In the genomic region with DNA sequence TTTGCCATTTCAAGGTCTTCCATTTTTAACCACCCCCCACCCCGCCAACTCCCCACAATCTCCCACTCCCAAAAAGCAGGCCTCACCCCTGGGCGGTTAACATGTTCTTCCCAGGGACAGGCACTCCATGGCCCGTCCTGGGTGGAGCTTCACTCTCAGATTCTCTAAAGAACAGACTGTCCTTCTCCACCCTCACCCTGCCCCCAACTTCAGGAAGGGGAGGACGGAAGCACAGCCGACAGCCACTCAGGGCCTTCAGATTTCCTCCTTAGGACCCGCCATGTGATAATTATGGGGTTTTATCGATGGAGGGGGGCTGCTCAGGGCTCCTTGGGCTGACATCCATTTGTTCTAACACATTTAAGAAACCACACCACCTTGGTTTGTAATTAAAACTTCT, we compare ENCODE assay signal across 13 cellular contexts.
DNase-seq lines count a peak whose midpoint lies in the region; ATAC-seq, FAIRE-seq and TF ChIP-seq lines count a peak whose summit lies in the region.
"Had no signal": no experiment of that assay in that cellular context is flagged by ENCODE, and none has a peak within 500 bp of the region (broad histone marks: within the 10 kb centered on the region; RNA-seq: fewer than 3 reads in every experiment).

No MANE protein-coding gene starts in this region.

- H3K4me1 ChIP-seq in liver (ENCODE audit: control insufficient read depth in 4 of 4, insufficient read depth in 4 of 4, low read length in 3 of 4) (peaks cover 10 to 29% (median 12%) of the 10 kb centered on the region in 4 donors), HepG2 (ENCODE audit: insufficient read depth, low read length) (peaks cover 32% of the 10 kb centered on the region), hepatocyte (ENCODE audit: insufficient read depth) (peaks cover 39% of the 10 kb centered on the region), prostate gland (replicated peaks) (peaks cover 55% of the 10 kb centered on the region), SK-N-SH (ENCODE audit: control insufficient read depth in 1 of 2, insufficient read depth in 2 of 2, low read depth in 1 of 2, low read length in 1 of 2) (peaks cover 30 to 34% of the 10 kb centered on the region in 2 experiments; a peak in 3 of 4 replicates)

- no TSS peak for BruUV-seq in HepG2 (replicated peaks; lab: Mats Ljungman, UMichigan)

- H3K4me3 ChIP-seq in liver (ENCODE audit: low read depth in 1 of 3, low read length in 3 of 3): no peak overlapping the region
- H3K4me3 ChIP-seq in HepG2 (replicated peaks in 1 of 3; ENCODE audit: insufficient read depth in 1 of 3, low read depth in 2 of 3, low read length in 3 of 3): no peak overlapping the region
- no peak overlapping the region for H3K4me3 ChIP-seq in hepatocyte
- H3K4me3 ChIP-seq in prostate gland: no peak overlapping the region
- no peak overlapping the region for H3K4me3 ChIP-seq in SK-N-SH (ENCODE audit: low read depth in 2 of 2, low read length in 1 of 2)

- intact Hi-C loops in HepG2 (cut with micrococcal nuclease; ENCODE audit: unreplicated experiment): no loop called here
- intact Hi-C loops in prostate gland (cut with DNase I): loop anchor here (5.0 kb wide), 4 partner anchors 34 to 144 kb away; a partner anchor contains a TSS

- ATAC-seq in HepG2 (no peak), GM21367 (IDR thresholded peaks at IDR 0.05; ENCODE audit: unreplicated experiment) (no peak)

- H3K36me3 ChIP-seq in liver (ENCODE audit: control insufficient read depth in 4 of 4, insufficient read depth in 3 of 4, low read depth in 1 of 4, low read length in 3 of 4) (no peaks in the 10 kb centered on the region), HepG2 (replicated peaks in 1 of 2; ENCODE audit: control insufficient read depth in 1 of 2, insufficient read depth in 2 of 2, low read length in 2 of 2) (peaks cover 0 to 3% of the 10 kb centered on the region in 2 experiments; a peak in 2 of 5 replicates), hepatocyte (replicated peaks; ENCODE audit: insufficient read depth, low read depth) (no peaks in the 10 kb centered on the region), prostate gland (no peaks in the 10 kb centered on the region), SK-N-SH (replicated peaks in 1 of 2; ENCODE audit: control insufficient read depth in 1 of 2, insufficient read depth in 2 of 2, low read length in 1 of 2) (no peaks in the 10 kb centered on the region)

- peaks cover 41% of the 10 kb centered on the region; the same call in 1 of the 2 replicates for H4K20me1 ChIP-seq in HepG2 (ENCODE audit: insufficient read depth, low read length)
- H4K20me1 ChIP-seq in hepatocyte (ENCODE audit: insufficient read depth, poor library complexity, severe bottlenecking): peaks cover 8% of the 10 kb centered on the region
- H4K20me1 ChIP-seq in SK-N-SH (ENCODE audit: insufficient read depth): peaks cover 35% of the 10 kb centered on the region

- in situ Hi-C loops in HepG2 (cut with HindIII; ENCODE audit: extremely low pct_ligation_motif_present, low pct_unique_long_range_greater_than_20kb): no loop called here

- H2AFZ ChIP-seq in HepG2 (ENCODE audit: low read length): no peak overlapping the region
- H2AFZ ChIP-seq in hepatocyte: no peak overlapping the region
- no peak overlapping the region for H2AFZ ChIP-seq in SK-N-SH (ENCODE audit: low read depth)

- FAIRE-seq in HepG2 (lab: Jason Lieb, UNC): no peak

- no peak for DNase-seq in HepG2 (ENCODE audit: low spot score)
- no peak for DNase-seq in hepatocyte (ENCODE audit: low spot score)
- DNase-seq in prostate gland (ENCODE audit: low spot score): peak; percentile 49
- DNase-seq in SK-N-SH: no peak
- DNase-seq in RPMI8226: no peak
- DNase-seq in SHP77 treated with DMSO at 0.1 percent for 48 hours (lab: John Stamatoyannopoulos, UW): no peak
- DNase-seq: ACHN; Kasumi-1; NCI-H2171; SHP77; stimulated activated CD4-positive, alpha-beta T cell treated with anti-CD3 and anti-CD28 coated beads, Interleukin-15, amount 100 ng/mL, for 24 hours had no signal

- H3F3A ChIP-seq in SK-N-SH (replicated peaks; ENCODE audit: insufficient read depth): peaks cover 27% of the 10 kb centered on the region

- H3K79me2 ChIP-seq in HepG2 (ENCODE audit: insufficient read depth, low read length) (peaks cover 86% of the 10 kb centered on the region), hepatocyte (peaks cover 100% of the 10 kb centered on the region), SK-N-SH (ENCODE audit: insufficient read depth) (peaks cover 89% of the 10 kb centered on the region)

- TF ChIP-seq CTCF in liver (IDR thresholded peaks at IDR 0.05; ENCODE audit: low read depth, low read length, missing input control) (no peak), HepG2 (CRISPR knock-in tag; IDR thresholded peaks at IDR 0.05) (no peak), hepatocyte (IDR thresholded peaks at IDR 0.05; ENCODE audit: poor library complexity) (no peak), prostate gland (IDR thresholded peaks at IDR 0.05) (no peak), SK-N-SH (IDR thresholded peaks at IDR 0.05) (no peak)

- H3K27ac ChIP-seq in liver (ENCODE audit: low read depth in 1 of 2, low read length in 2 of 2) (peak overlapping the region in 1 of 2 donors; percentile 1), HepG2 (ENCODE audit: extremely low read length, insufficient read depth, low read length) (no peak overlapping the region), hepatocyte (peak overlapping the region; percentile 72), prostate gland (peak overlapping the region; percentile 88 to 95), SK-N-SH (ENCODE audit: low read depth in 2 of 2, low read length in 1 of 2) (no peak overlapping the region)

- POLR2A ChIA-PET in HepG2 (lab: Yijun Ruan, JAX) (no interaction called here), SK-N-SH (lab: Yijun Ruan, JAX) (no interaction called here)

- WGBS in liver: 67% methylated on average over 7 of the region's 7 CpGs
- WGBS in HepG2 (ENCODE audit: low lambda C conversion rate): 90% methylated on average over 7 of the region's 7 CpGs
- WGBS in hepatocyte (ENCODE audit: low lambda C conversion rate, missing lambda C conversion rate): 75% methylated on average over 7 of the region's 7 CpGs
- WGBS in prostate gland: 54% methylated on average over 7 of the region's 7 CpGs
- WGBS in SK-N-SH (ENCODE audit: low lambda C conversion rate): 98% methylated on average over 7 of the region's 7 CpGs

- H3K4me2 ChIP-seq in HepG2 (ENCODE audit: low read depth, low read length): no peak overlapping the region
- peak overlapping the region; percentile 56 for H3K4me2 ChIP-seq in hepatocyte
- H3K4me2 ChIP-seq in SK-N-SH: no peak overlapping the region

- TF ChIP-seq EP300 in HepG2 (IDR thresholded peaks at IDR 0.05; ENCODE audit: low read depth in 2 of 2, low read length in 2 of 2): no peak
- no peak for TF ChIP-seq EP300 in HepG2 (CRISPR knock-in tag; IDR thresholded peaks at IDR 0.05; ENCODE audit: borderline replicate concordance)
- no peak for TF ChIP-seq EP300 in SK-N-SH (IDR thresholded peaks at IDR 0.05; ENCODE audit: borderline replicate concordance in 1 of 2, low read depth in 1 of 2, low read length in 1 of 2)

- TF ChIP-seq POLR2A in HepG2 (IDR thresholded peaks at IDR 0.05; ENCODE audit: insufficient read depth in 1 of 2, low read depth in 2 of 2, low read length in 2 of 2): no peak
- TF ChIP-seq POLR2A in prostate gland (IDR thresholded peaks at IDR 0.05): no peak

- no peak for TF ChIP-seq RAD21 in liver (IDR thresholded peaks at IDR 0.05)
- no peak for TF ChIP-seq RAD21 in HepG2 (CRISPR knock-in tag; IDR thresholded peaks at IDR 0.05)
- no peak for TF ChIP-seq RAD21 in SK-N-SH (IDR thresholded peaks at IDR 0.05; ENCODE audit: low read length)

- H3K9ac ChIP-seq in liver (ENCODE audit: low read depth in 1 of 2, low read length in 2 of 2) (no peak overlapping the region), HepG2 (ENCODE audit: insufficient read depth, low read depth, low read length) (no peak overlapping the region), SK-N-SH (no peak overlapping the region)

- CTCF ChIA-PET in HepG2 (lab: Yijun Ruan, JAX; ENCODE audit: low intra/inter-chr PET ratio, low total read pairs) (no interaction called here), SK-N-SH (lab: Yijun Ruan, JAX) (interaction anchor here (0.6 kb wide), 1 partner anchor 153 kb away, joined by 3 read pairs; no protein-coding TSS in a partner anchor)

- H3K9me2 ChIP-seq in hepatocyte (replicated peaks; ENCODE audit: insufficient read depth) (no peaks in the 10 kb centered on the region), SK-N-SH (no peaks in the 10 kb centered on the region)

- H3K9me3 ChIP-seq in liver (ENCODE audit: control insufficient read depth in 4 of 4, low read length in 3 of 4) (no peaks in the 10 kb centered on the region), HepG2 (ENCODE audit: low read length) (no peaks in the 10 kb centered on the region), hepatocyte (ENCODE audit: low read depth) (no peaks in the 10 kb centered on the region), prostate gland (no peaks in the 10 kb centered on the region), SK-N-SH (no peaks in the 10 kb centered on the region)

- no peaks in the 10 kb centered on the region for H3K27me3 ChIP-seq in liver (ENCODE audit: control insufficient read depth in 4 of 4, insufficient read depth in 4 of 4, low read length in 3 of 4)
- no peaks in the 10 kb centered on the region for H3K27me3 ChIP-seq in HepG2 (ENCODE audit: control insufficient read depth in 1 of 2, insufficient read depth in 2 of 2, low read length in 2 of 2)
- H3K27me3 ChIP-seq in hepatocyte: no peaks in the 10 kb centered on the region
- no peaks in the 10 kb centered on the region for H3K27me3 ChIP-seq in prostate gland (replicated peaks; ENCODE audit: insufficient read depth)
- H3K27me3 ChIP-seq in SK-N-SH (ENCODE audit: insufficient read depth): no peaks in the 10 kb centered on the region

TF ChIP-seq in HepG2, 621 proteins besides CTCF, POLR2A, EP300 and RAD21:
- TF ChIP-seq ZNF264 (CRISPR knock-in tag; IDR thresholded peaks at IDR 0.05): no peak
- TF ChIP-seq, protein P1, sequence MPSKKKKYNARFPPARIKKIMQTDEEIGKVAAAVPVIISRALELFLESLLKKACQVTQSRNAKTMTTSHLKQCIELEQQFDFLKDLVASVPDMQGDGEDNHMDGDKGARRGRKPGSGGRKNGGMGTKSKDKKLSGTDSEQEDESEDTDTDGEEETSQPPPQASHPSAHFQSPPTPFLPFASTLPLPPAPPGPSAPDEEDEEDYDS (CRISPR knock-in tag; IDR thresholded peaks at IDR 0.05): no peak

TF ChIP-seq in SK-N-SH, 30 proteins besides CTCF, POLR2A, EP300 and RAD21 (continues in another document):
- TF ChIP-seq NRF1 (IDR thresholded peaks at IDR 0.05; ENCODE audit: low read depth, low read length) (no peak), TCF12 (IDR thresholded peaks at IDR 0.05) (no peak), NFIC (IDR thresholded peaks at IDR 0.05; ENCODE audit: borderline replicate concordance) (no peak), ELF1 (IDR thresholded peaks at IDR 0.05) (no peak)

Comparison
In these comparisons a context has a peak if more than half of its experiments do, and no peak if none do; other contexts are left out.
1. H3K27ac ChIP-seq: peak in hepatocyte (single experiment) and prostate gland (2 of 2); none in HepG2 (single experiment) and SK-N-SH (0 of 2).